Comparison of ENCODE assay signal across 8 cellular contexts in genomic region chr12:96197503-96198272, GRCh38. TPM values are rescaled to one million over a fixed set of nuclear protein-coding genes. Genes with fewer than 3 reads are reported as not detected.
DNase-seq lines count a peak whose midpoint lies in the region; ATAC-seq and TF ChIP-seq lines count a peak whose summit lies in the region.

No MANE protein-coding gene starts in this region.

- H3K27ac Mint-ChIP-seq in activated CD8-positive, alpha-beta memory T cell treated with anti-CD3 and anti-CD28 coated beads, Interleukin-2, amount 10 ng/mL, durations not matched to agents 7 days and 5 days: peak overlapping the region; percentile 44
- H3K27ac Mint-ChIP-seq in activated T-helper 17 cell treated with anti-CD3 and anti-CD28 coated beads, Interleukin-2, amount 50 U/mL, for 72 hours: peak overlapping the region; percentile 100

- H3K79me2 ChIP-seq in hepatocyte: peaks cover 32% of the 10 kb centered on the region

- ATAC-seq in activated CD8-positive, alpha-beta memory T cell treated with anti-CD3 and anti-CD28 coated beads, Interleukin-2, amount 10 ng/mL, durations not matched to agents 7 days and 5 days: no peak
- no peak for ATAC-seq in activated T-helper 17 cell treated with anti-CD3 and anti-CD28 coated beads, Interleukin-2, amount 50 U/mL, for 72 hours (replicated peaks)
- ATAC-seq in GM21390 (IDR thresholded peaks at IDR 0.05; ENCODE audit: unreplicated experiment): no peak

- no peak overlapping the region for H2AFZ ChIP-seq in hepatocyte

- H3K4me1 ChIP-seq in hepatocyte (ENCODE audit: insufficient read depth) (peaks cover 7% of the 10 kb centered on the region), tibial artery (peaks cover 0 to 50% (median 10%) of the 10 kb centered on the region in 4 donors)

- no peaks in the 10 kb centered on the region for H3K36me3 ChIP-seq in hepatocyte (replicated peaks; ENCODE audit: insufficient read depth, low read depth)
- H3K36me3 ChIP-seq in tibial artery: no peaks in the 10 kb centered on the region

- CTCF ChIA-PET in activated CD8-positive, alpha-beta memory T cell treated with anti-CD3 and anti-CD28 coated beads, Interleukin-2, amount 10 ng/mL, durations not matched to agents 7 days and 5 days (lab: Charles Lee): interaction anchor here (1.3 to 2.5 kb wide), 2 partner anchors 11 to 17 kb away, joined by 3 to 8 read pairs; no protein-coding TSS in a partner anchor

- no peaks in the 10 kb centered on the region for H3K9me3 Mint-ChIP-seq in activated CD8-positive, alpha-beta memory T cell treated with anti-CD3 and anti-CD28 coated beads, Interleukin-2, amount 10 ng/mL, durations not matched to agents 7 days and 5 days (ENCODE audit: low read depth)
- H3K9me3 Mint-ChIP-seq in activated T-helper 17 cell treated with anti-CD3 and anti-CD28 coated beads, Interleukin-2, amount 50 U/mL, for 72 hours: no peaks in the 10 kb centered on the region

- peaks cover 45% of the 10 kb centered on the region for H3K4me1 Mint-ChIP-seq in activated CD8-positive, alpha-beta memory T cell treated with anti-CD3 and anti-CD28 coated beads, Interleukin-2, amount 10 ng/mL, durations not matched to agents 7 days and 5 days
- H3K4me1 Mint-ChIP-seq in activated T-helper 17 cell treated with anti-CD3 and anti-CD28 coated beads, Interleukin-2, amount 50 U/mL, for 72 hours: peaks cover 30% of the 10 kb centered on the region

- H4K20me1 ChIP-seq in hepatocyte (ENCODE audit: insufficient read depth, poor library complexity, severe bottlenecking): no peaks in the 10 kb centered on the region

- no peaks in the 10 kb centered on the region for H3K9me2 ChIP-seq in hepatocyte (replicated peaks; ENCODE audit: insufficient read depth)

- H3K27me3 Mint-ChIP-seq in activated CD8-positive, alpha-beta memory T cell treated with anti-CD3 and anti-CD28 coated beads, Interleukin-2, amount 10 ng/mL, durations not matched to agents 7 days and 5 days: no peaks in the 10 kb centered on the region
- no peaks in the 10 kb centered on the region for H3K27me3 Mint-ChIP-seq in activated T-helper 17 cell treated with anti-CD3 and anti-CD28 coated beads, Interleukin-2, amount 50 U/mL, for 72 hours

- no peak for DNase-seq in activated CD8-positive, alpha-beta memory T cell treated with anti-CD3 and anti-CD28 coated beads, Interleukin-2, amount 10 ng/mL, durations not matched to agents 7 days and 5 days
- DNase-seq in activated CD8-positive, alpha-beta memory T cell treated with anti-CD3 and anti-CD28 coated beads, Interleukin-2, amount 50 U/mL, for 48 hours: no peak
- DNase-seq in hepatocyte (ENCODE audit: low spot score) (no peak), tibial artery (no peak), NCI-H1092 treated with DMSO at 0.1 percent for 48 hours (lab: John Stamatoyannopoulos, UW) (no peak), GF-D8 (lab: John Stamatoyannopoulos, UW) (no peak)

- no peaks in the 10 kb centered on the region for H3K9me3 ChIP-seq in hepatocyte (ENCODE audit: low read depth)
- no peaks in the 10 kb centered on the region for H3K9me3 ChIP-seq in tibial artery

- intact Hi-C loops in tibial artery (cut with DNase I; ENCODE audit: low total_unique reads): no loop called here

- peaks cover 10% of the 10 kb centered on the region for H3K36me3 Mint-ChIP-seq in activated CD8-positive, alpha-beta memory T cell treated with anti-CD3 and anti-CD28 coated beads, Interleukin-2, amount 10 ng/mL, durations not matched to agents 7 days and 5 days
- H3K36me3 Mint-ChIP-seq in activated T-helper 17 cell treated with anti-CD3 and anti-CD28 coated beads, Interleukin-2, amount 50 U/mL, for 72 hours (ENCODE audit: low read depth): peaks cover 70% of the 10 kb centered on the region

- TF ChIP-seq CTCF in hepatocyte (IDR thresholded peaks at IDR 0.05; ENCODE audit: poor library complexity) (no peak), tibial artery (IDR thresholded peaks at IDR 0.05) (no peak)

- peak overlapping the region; percentile 98 for H3K4me2 ChIP-seq in hepatocyte

- 43% methylated on average over 3 of the region's 3 CpGs for WGBS in hepatocyte (ENCODE audit: low lambda C conversion rate, missing lambda C conversion rate)

- H3K4me3 ChIP-seq in hepatocyte: no peak overlapping the region
- no peak overlapping the region for H3K4me3 ChIP-seq in tibial artery

- H3K27me3 ChIP-seq in hepatocyte: no peaks in the 10 kb centered on the region
- H3K27me3 ChIP-seq in tibial artery: no peaks in the 10 kb centered on the region

- H3K27ac ChIP-seq in hepatocyte (peak overlapping the region; percentile 92), tibial artery (peak overlapping the region; percentile 57 to 65)

- no peak overlapping the region for H3K4me3 Mint-ChIP-seq in activated CD8-positive, alpha-beta memory T cell treated with anti-CD3 and anti-CD28 coated beads, Interleukin-2, amount 10 ng/mL, durations not matched to agents 7 days and 5 days
- peak overlapping the region; percentile 99 for H3K4me3 Mint-ChIP-seq in activated T-helper 17 cell treated with anti-CD3 and anti-CD28 coated beads, Interleukin-2, amount 50 U/mL, for 72 hours

RNA-seq across cellular contexts. Expression of gene ELK3, which starts 3.5 kb away (rescaled TPM):
- 10 to 100 TPM; 16.1 to 17.1 TPM for total RNA-seq in activated CD8-positive, alpha-beta memory T cell treated with anti-CD3 and anti-CD28 coated beads, Interleukin-2, amount 10 ng/mL, durations not matched to agents 7 days and 5 days
- total RNA-seq in activated T-helper 17 cell treated with anti-CD3 and anti-CD28 coated beads, Interleukin-2, amount 50 U/mL, for 72 hours: 10 to 100 TPM; 31.3 to 39.2 TPM
- 10.6 and 12.1 TPM in 2 replicates for total RNA-seq in hepatocyte
- polyA plus RNA-seq in hepatocyte: 12.9 and 13.4 TPM in 2 replicates
